In the genomic region with DNA sequence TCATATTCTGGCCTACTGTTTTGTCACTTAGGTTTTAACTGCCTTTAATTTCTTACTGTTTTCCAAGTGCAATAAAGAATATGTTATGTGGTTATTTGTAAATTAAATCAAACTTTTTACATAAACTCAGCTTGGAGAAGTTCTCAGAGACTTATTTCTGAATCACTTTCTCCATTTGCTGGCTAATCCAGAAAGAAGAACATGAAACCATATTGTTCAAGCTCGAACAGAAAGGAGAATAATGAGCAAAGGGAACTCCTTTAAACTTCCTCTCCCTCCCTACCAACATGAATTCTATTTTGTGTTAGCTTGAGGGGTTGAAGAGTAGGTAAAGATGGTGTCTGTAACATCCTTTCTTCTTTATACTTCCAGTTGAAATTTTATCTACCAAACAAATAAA, we compare ENCODE assay signal across 27 cellular contexts. TPM values are rescaled to one million over a fixed set of nuclear protein-coding genes. Genes with fewer than 3 reads are reported as not detected.
"Had no signal": no experiment of that assay in that cellular context is flagged by ENCODE, and none has a peak within 500 bp of the region (broad histone marks: within the 10 kb centered on the region; RNA-seq: fewer than 3 reads in every experiment).

No MANE protein-coding gene starts in this region.

- H3K9me3 ChIP-seq: colonic mucosa, right atrium auricular region, stomach, thyroid gland, upper lobe of left lung, vagina had no signal

- H3K4me1 ChIP-seq: colonic mucosa, parathyroid adenoma, right atrium auricular region, thyroid gland had no signal

- H3K27ac Mint-ChIP-seq: activated CD4-positive, alpha-beta T cell treated with anti-CD3 and anti-CD28 coated beads, Interleukin-2, amount 10 ng/mL, durations not matched to agents 7 days and 5 days; activated CD8-positive, alpha-beta T cell treated with anti-CD3 and anti-CD28 coated beads, Interleukin-2, amount 10 ng/mL, durations not matched to agents 7 days and 5 days; activated naive CD4-positive, alpha-beta T cell treated with anti-CD3 and anti-CD28 coated beads, Interleukin-2, amount 50 U/mL, for 72 hours; activated T-cell treated with anti-CD3 and anti-CD28 coated beads, Interleukin-2, amount 50 U/mL, for 72 hours; mesothelial cell of epicardium; naive B cell; stimulated activated naive B cell treated with anti-CD40 and anti-IgM and Interleukin-4, amounts not matched to agents 10 μg/mL and 1 μg/mL and 100 μg/mL, for 72 hours; WTC11 had no signal

- DNase-seq: activated CD4-positive, alpha-beta T cell treated with anti-CD3 and anti-CD28 coated beads for 1 hour; activated CD4-positive, alpha-beta T cell treated with anti-CD3 and anti-CD28 coated beads, Interleukin-2, amount 10 ng/mL, durations not matched to agents 7 days and 5 days; activated CD8-positive, alpha-beta T cell treated with anti-CD3 and anti-CD28 coated beads, Interleukin-2, amount 10 ng/mL, durations not matched to agents 7 days and 5 days; activated naive CD4-positive, alpha-beta T cell; activated T-cell treated with anti-CD3 and anti-CD28 coated beads for 4 hours; activated T-cell treated with anti-CD3 and anti-CD28 coated beads, Interleukin-2, amount 50 U/mL, for 72 hours; colonic mucosa; foreskin fibroblast; head of caudate nucleus; hippocampal formation; left cardiac atrium; left ventricle myocardium superior; naive B cell; nucleus accumbens; stimulated activated CD4-positive, alpha-beta T cell treated with anti-CD3 and anti-CD28 coated beads, Interleukin-15, amount 100 ng/mL, for 24 hours; stimulated activated CD4-positive, alpha-beta T cell treated with anti-CD3 and anti-CD28 coated beads, Interleukin-2, amount 100 ng/mL, for 24 hours; stimulated activated naive B cell treated with anti-CD40 and anti-IgM and Interleukin-4, amounts not matched to agents 10 μg/mL and 1 μg/mL and 100 μg/mL, for 72 hours; stomach; thyroid gland; upper lobe of left lung had no signal

- H3K4me3 ChIP-seq: colonic mucosa, right atrium auricular region, stomach, thyroid gland, upper lobe of left lung, vagina had no signal

- H3K36me3 ChIP-seq: colonic mucosa, upper lobe of left lung, vagina had no signal

- H3K9ac ChIP-seq: parathyroid adenoma had no signal

- H3K36me3 Mint-ChIP-seq: activated naive CD4-positive, alpha-beta T cell treated with anti-CD3 and anti-CD28 coated beads, Interleukin-2, amount 50 U/mL, for 72 hours; naive B cell; stimulated activated naive B cell treated with anti-CD40 and anti-IgM and Interleukin-4, amounts not matched to agents 10 μg/mL and 1 μg/mL and 100 μg/mL, for 72 hours; WTC11 had no signal

- H3K27me3 Mint-ChIP-seq: central memory CD8-positive, alpha-beta T cell; naive B cell; stimulated activated naive B cell treated with anti-CD40 and anti-IgM and Interleukin-4, amounts not matched to agents 10 μg/mL and 1 μg/mL and 100 μg/mL, for 72 hours had no signal

- H3K27me3 ChIP-seq: colonic mucosa, right atrium auricular region, stomach, thyroid gland, upper lobe of left lung, vagina had no signal

- H2AFZ ChIP-seq: parathyroid adenoma had no signal

- H3K4me1 Mint-ChIP-seq: activated CD4-positive, alpha-beta T cell treated with anti-CD3 and anti-CD28 coated beads, Interleukin-2, amount 10 ng/mL, durations not matched to agents 7 days and 5 days; central memory CD8-positive, alpha-beta T cell; mesothelial cell of epicardium; naive B cell; stimulated activated naive B cell treated with anti-CD40 and anti-IgM and Interleukin-4, amounts not matched to agents 10 μg/mL and 1 μg/mL and 100 μg/mL, for 72 hours had no signal

- H3K4me3 Mint-ChIP-seq: activated CD4-positive, alpha-beta T cell treated with anti-CD3 and anti-CD28 coated beads, Interleukin-2, amount 10 ng/mL, durations not matched to agents 7 days and 5 days; activated CD8-positive, alpha-beta T cell treated with anti-CD3 and anti-CD28 coated beads, Interleukin-2, amount 10 ng/mL, durations not matched to agents 7 days and 5 days; activated T-cell treated with anti-CD3 and anti-CD28 coated beads, Interleukin-2, amount 50 U/mL, for 72 hours; central memory CD8-positive, alpha-beta T cell; mesothelial cell of epicardium; naive B cell; stimulated activated naive B cell treated with anti-CD40 and anti-IgM and Interleukin-4, amounts not matched to agents 10 μg/mL and 1 μg/mL and 100 μg/mL, for 72 hours; WTC11 had no signal

- H3K9me3 Mint-ChIP-seq: activated CD4-positive, alpha-beta T cell treated with anti-CD3 and anti-CD28 coated beads, Interleukin-2, amount 10 ng/mL, durations not matched to agents 7 days and 5 days; activated naive CD4-positive, alpha-beta T cell treated with anti-CD3 and anti-CD28 coated beads, Interleukin-2, amount 50 U/mL, for 72 hours; activated T-cell treated with anti-CD3 and anti-CD28 coated beads, Interleukin-2, amount 50 U/mL, for 72 hours; central memory CD8-positive, alpha-beta T cell; mesothelial cell of epicardium; stimulated activated naive B cell treated with anti-CD40 and anti-IgM and Interleukin-4, amounts not matched to agents 10 μg/mL and 1 μg/mL and 100 μg/mL, for 72 hours; WTC11 had no signal

- H3K79me2 ChIP-seq: parathyroid adenoma had no signal

- H3K27ac ChIP-seq: colonic mucosa, parathyroid adenoma, right atrium auricular region, stomach, thyroid gland, upper lobe of left lung, vagina had no signal

- ATAC-seq: activated CD8-positive, alpha-beta T cell treated with anti-CD3 and anti-CD28 coated beads, Interleukin-2, amount 10 ng/mL, durations not matched to agents 7 days and 5 days; activated naive CD4-positive, alpha-beta T cell treated with anti-CD3 and anti-CD28 coated beads, Interleukin-2, amount 50 U/mL, for 72 hours; activated T-cell treated with anti-CD3 and anti-CD28 coated beads, Interleukin-2, amount 50 U/mL, for 72 hours; left cardiac atrium; left ventricle myocardium superior; stimulated activated naive B cell treated with anti-CD40 and anti-IgM and Interleukin-4, amounts not matched to agents 10 μg/mL and 1 μg/mL and 100 μg/mL, for 72 hours; WTC11 had no signal

RNA-seq across cellular contexts. Expression of a gene that starts 52.3 kb away (rescaled TPM):
- total RNA-seq: activated CD8-positive, alpha-beta T cell treated with anti-CD3 and anti-CD28 coated beads, Interleukin-2, amount 10 ng/mL, durations not matched to agents 7 days and 5 days had no signal
